ENCODE assay signal across 13 cellular contexts in the genomic region with DNA sequence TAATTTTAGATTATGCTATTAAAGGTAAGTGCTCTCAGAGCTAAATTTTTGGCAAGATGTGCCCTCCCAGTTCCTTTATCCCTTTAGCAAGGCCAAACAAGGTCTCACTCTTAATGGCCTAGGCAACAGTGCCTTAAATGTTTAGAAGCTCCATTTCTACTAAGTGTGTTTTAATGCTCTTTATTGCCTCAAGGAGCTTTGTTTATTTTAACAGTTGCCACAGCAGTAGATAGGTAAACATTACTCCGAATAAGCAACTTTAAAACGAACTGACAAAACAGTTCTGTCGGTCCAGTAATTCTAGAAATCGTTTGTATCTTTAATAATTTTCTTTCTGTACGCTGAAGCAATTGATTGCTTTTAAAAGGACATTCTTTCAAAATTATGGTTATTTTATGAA.
"Had no signal": no experiment of that assay in that cellular context is flagged by ENCODE, and none has a peak within 500 bp of the region (broad histone marks: within the 10 kb centered on the region; RNA-seq: fewer than 3 reads in every experiment).

No MANE protein-coding gene starts in this region.

- DNase-seq: activated CD4-positive, alpha-beta memory T cell treated with anti-CD3 and anti-CD28 coated beads, Interleukin-2, amount 10 ng/mL, durations not matched to agents 7 days and 5 days; activated CD4-positive, alpha-beta T cell treated with anti-CD3 and anti-CD28 coated beads for 36 hours; activated gamma-delta T cell; activated T-cell treated with anti-CD3 and anti-CD28 coated beads, Interleukin-2, amount 50 U/mL, for 48 hours; amygdala; effector memory CD8-positive, alpha-beta T cell; hippocampal formation; kidney glomerular epithelial cell; stimulated activated CD4-positive, alpha-beta T cell treated with anti-CD3 and anti-CD28 coated beads, Interleukin-2, amount 100 ng/mL, for 48 hours; stimulated activated naive CD8-positive, alpha-beta T cell treated with anti-CD3 and anti-CD28 coated beads, Interleukin-15, Interleukin-2, amounts not matched to agents 100 U/mL and 50 U/mL, for 24 hours; testis; upper lobe of right lung; WERI-Rb-1 had no signal

- ATAC-seq: activated CD4-positive, alpha-beta T cell treated with anti-CD3 and anti-CD28 coated beads for 36 hours; effector memory CD8-positive, alpha-beta T cell; stimulated activated naive CD8-positive, alpha-beta T cell treated with anti-CD3 and anti-CD28 coated beads, Interleukin-15, Interleukin-2, amounts not matched to agents 100 U/mL and 50 U/mL, for 24 hours; upper lobe of right lung had no signal
